Comparison of ENCODE assay signal across 1 cellular context in the genomic region with DNA sequence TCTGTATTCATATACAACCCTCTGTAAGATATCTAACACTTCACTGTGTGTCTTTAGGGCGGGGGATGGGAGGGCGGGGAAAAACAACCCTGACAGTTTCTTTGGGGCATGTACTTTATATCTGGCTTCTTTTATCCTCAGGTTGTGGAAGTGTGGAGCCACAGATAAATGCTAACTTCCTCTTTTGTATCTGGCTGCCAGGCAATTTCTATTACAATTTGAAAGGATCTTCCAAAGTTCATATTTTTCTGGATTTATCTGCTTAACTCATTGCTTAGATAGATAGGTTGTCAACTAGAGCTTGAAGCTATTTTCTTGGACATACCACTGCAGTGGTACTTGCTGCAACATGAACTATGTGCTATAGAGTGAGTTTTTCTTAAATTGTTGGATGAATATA.
TF ChIP-seq lines count a peak whose summit lies in the region.

No MANE protein-coding gene starts in this region.

TF ChIP-seq in K562, 482 proteins besides CTCF, POLR2A, EP300 and RAD21 (continued from another document and continues in another):
- no peak for TF ChIP-seq MYC (IDR thresholded peaks at IDR 0.05; ENCODE audit: low read depth, low read length)
- TF ChIP-seq MYC (CRISPR knock-in tag; IDR thresholded peaks at IDR 0.05; ENCODE audit: borderline replicate concordance, low read depth) = no peak
- peak; percentile 44 for TF ChIP-seq NFIC (IDR thresholded peaks at IDR 0.05)
- TF ChIP-seq MCM7 (IDR thresholded peaks at IDR 0.05) = no peak
- TF ChIP-seq, protein P1, sequence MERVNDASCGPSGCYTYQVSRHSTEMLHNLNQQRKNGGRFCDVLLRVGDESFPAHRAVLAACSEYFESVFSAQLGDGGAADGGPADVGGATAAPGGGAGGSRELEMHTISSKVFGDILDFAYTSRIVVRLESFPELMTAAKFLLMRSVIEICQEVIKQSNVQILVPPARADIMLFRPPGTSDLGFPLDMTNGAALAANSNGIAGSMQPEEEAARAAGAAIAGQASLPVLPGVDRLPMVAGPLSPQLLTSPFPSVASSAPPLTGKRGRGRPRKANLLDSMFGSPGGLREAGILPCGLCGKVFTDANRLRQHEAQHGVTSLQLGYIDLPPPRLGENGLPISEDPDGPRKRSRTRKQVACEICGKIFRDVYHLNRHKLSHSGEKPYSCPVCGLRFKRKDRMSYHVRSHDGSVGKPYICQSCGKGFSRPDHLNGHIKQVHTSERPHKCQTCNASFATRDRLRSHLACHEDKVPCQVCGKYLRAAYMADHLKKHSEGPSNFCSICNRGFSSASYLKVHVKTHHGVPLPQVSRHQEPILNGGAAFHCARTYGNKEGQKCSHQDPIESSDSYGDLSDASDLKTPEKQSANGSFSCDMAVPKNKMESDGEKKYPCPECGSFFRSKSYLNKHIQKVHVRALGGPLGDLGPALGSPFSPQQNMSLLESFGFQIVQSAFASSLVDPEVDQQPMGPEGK (CRISPR knock-in tag; IDR thresholded peaks at IDR 0.05; ENCODE audit: borderline replicate concordance) = no peak
- TF ChIP-seq PHF20 (IDR thresholded peaks at IDR 0.05; ENCODE audit: partially characterized antibody) = no peak
- no peak for TF ChIP-seq TFAM (CRISPR knock-in tag; conservative IDR thresholded peaks at IDR 0.05)
- no peak for TF ChIP-seq EGR1 (conservative IDR thresholded peaks at IDR 0.05)
- no peak for TF ChIP-seq CXXC5 (CRISPR knock-in tag; IDR thresholded peaks at IDR 0.05)
- no peak for TF ChIP-seq ZNF57 (CRISPR knock-in tag; IDR thresholded peaks at IDR 0.05)
- TF ChIP-seq, protein P2, sequence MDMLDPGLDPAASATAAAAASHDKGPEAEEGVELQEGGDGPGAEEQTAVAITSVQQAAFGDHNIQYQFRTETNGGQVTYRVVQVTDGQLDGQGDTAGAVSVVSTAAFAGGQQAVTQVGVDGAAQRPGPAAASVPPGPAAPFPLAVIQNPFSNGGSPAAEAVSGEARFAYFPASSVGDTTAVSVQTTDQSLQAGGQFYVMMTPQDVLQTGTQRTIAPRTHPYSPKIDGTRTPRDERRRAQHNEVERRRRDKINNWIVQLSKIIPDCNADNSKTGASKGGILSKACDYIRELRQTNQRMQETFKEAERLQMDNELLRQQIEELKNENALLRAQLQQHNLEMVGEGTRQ (CRISPR knock-in tag; IDR thresholded peaks at IDR 0.05) = no peak
- no peak for TF ChIP-seq NFE2 (IDR thresholded peaks at IDR 0.05; ENCODE audit: low read depth)
- no peak for TF ChIP-seq TSC22D4 (tag; IDR thresholded peaks at IDR 0.05)
- TF ChIP-seq ZNF592 (IDR thresholded peaks at IDR 0.05) = no peak
- TF ChIP-seq PBX2 (CRISPR knock-in tag; IDR thresholded peaks at IDR 0.05; ENCODE audit: low read depth) = no peak
- peak; percentile 64 for TF ChIP-seq PBX2 (tag; conservative IDR thresholded peaks at IDR 0.05; ENCODE audit: low read depth)
- no peak for TF ChIP-seq MITF (IDR thresholded peaks at IDR 0.05)
- TF ChIP-seq MTA2 (IDR thresholded peaks at IDR 0.05; ENCODE audit: low read depth) = peak; percentile 53
- no peak for TF ChIP-seq CEBPZ (IDR thresholded peaks at IDR 0.05; ENCODE audit: borderline replicate concordance, low read depth, low read length)
- TF ChIP-seq NONO (IDR thresholded peaks at IDR 0.05; ENCODE audit: low read depth in 2 of 2, low read length in 1 of 2) = no peak
- TF ChIP-seq ZNF584 (CRISPR knock-in tag; IDR thresholded peaks at IDR 0.05; ENCODE audit: low read depth) = no peak
- TF ChIP-seq DNMT1 (IDR thresholded peaks at IDR 0.05) = no peak
- TF ChIP-seq GTF2A2 (tag; IDR thresholded peaks at IDR 0.05) = no peak
- TF ChIP-seq HDAC8 (tag; IDR thresholded peaks at IDR 0.05) = no peak
- TF ChIP-seq STAG1 (CRISPR knock-in tag; IDR thresholded peaks at IDR 0.05; ENCODE audit: borderline replicate concordance) = no peak
- no peak for TF ChIP-seq ZKSCAN3 (CRISPR knock-in tag; IDR thresholded peaks at IDR 0.05)
- no peak for TF ChIP-seq IRF2 (CRISPR knock-in tag; IDR thresholded peaks at IDR 0.05)
- TF ChIP-seq CC2D1A (IDR thresholded peaks at IDR 0.05) = peak; percentile 48; the same call in 1 of the 2 replicates
- no peak for TF ChIP-seq MCM3 (IDR thresholded peaks at IDR 0.05)
- no peak for TF ChIP-seq ZFP1 (CRISPR knock-in tag; IDR thresholded peaks at IDR 0.05)
- no peak for TF ChIP-seq ZNF143 (CRISPR knock-in tag; IDR thresholded peaks at IDR 0.05)
- TF ChIP-seq SP1 (CRISPR knock-in tag; IDR thresholded peaks at IDR 0.05) = no peak
- TF ChIP-seq BCL6 (CRISPR knock-in tag; IDR thresholded peaks at IDR 0.05) = no peak
- TF ChIP-seq THRAP3 (IDR thresholded peaks at IDR 0.05; ENCODE audit: borderline replicate concordance) = no peak
- TF ChIP-seq, protein P3, sequence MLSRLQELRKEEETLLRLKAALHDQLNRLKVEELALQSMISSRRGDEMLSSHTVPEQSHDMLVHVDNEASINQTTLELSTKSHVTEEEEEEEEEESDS (CRISPR knock-in tag; IDR thresholded peaks at IDR 0.05) = no peak
- peak; percentile 37; the same call in 1 of the 2 replicates for TF ChIP-seq POLR2AphosphoS5 (IDR thresholded peaks at IDR 0.05; ENCODE audit: control insufficient read depth, insufficient read depth, low read depth, low read length)
- no peak for TF ChIP-seq MEF2A (IDR thresholded peaks at IDR 0.05; ENCODE audit: control insufficient read depth, low read depth, low read length)
- no peak for TF ChIP-seq SMAD2 (IDR thresholded peaks at IDR 0.05; ENCODE audit: low read depth, low read length)
- no peak for TF ChIP-seq ZNF511 (CRISPR knock-in tag; IDR thresholded peaks at IDR 0.05)
- no peak for TF ChIP-seq PRPF4 (IDR thresholded peaks at IDR 0.05; ENCODE audit: insufficient read depth, low read depth, low read length, poor library complexity, severe bottlenecking)
- TF ChIP-seq, protein P4, sequence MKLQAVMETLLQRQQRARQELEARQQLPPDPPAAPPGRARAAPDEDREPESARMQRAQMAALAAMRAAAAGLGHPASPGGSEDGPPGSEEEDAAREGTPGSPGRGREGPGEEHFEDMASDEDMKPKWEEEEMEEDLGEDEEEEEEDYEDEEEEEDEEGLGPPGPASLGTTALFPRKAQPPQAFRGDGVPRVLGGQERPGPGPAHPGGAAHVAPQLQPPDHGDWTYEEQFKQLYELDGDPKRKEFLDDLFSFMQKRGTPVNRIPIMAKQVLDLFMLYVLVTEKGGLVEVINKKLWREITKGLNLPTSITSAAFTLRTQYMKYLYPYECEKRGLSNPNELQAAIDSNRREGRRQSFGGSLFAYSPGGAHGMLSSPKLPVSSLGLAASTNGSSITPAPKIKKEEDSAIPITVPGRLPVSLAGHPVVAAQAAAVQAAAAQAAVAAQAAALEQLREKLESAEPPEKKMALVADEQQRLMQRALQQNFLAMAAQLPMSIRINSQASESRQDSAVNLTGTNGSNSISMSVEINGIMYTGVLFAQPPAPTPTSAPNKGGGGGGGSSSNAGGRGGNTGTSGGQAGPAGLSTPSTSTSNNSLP (IDR thresholded peaks at IDR 0.05; ENCODE audit: borderline replicate concordance, low read depth, low read length) = no peak
- TF ChIP-seq ZC3H11A (IDR thresholded peaks at IDR 0.05; ENCODE audit: low read depth, low read length) = no peak
- no peak for TF ChIP-seq ZBTB8A (IDR thresholded peaks at IDR 0.05; ENCODE audit: partially characterized antibody)
- TF ChIP-seq E2F3 (CRISPR knock-in tag; IDR thresholded peaks at IDR 0.05) = no peak
- no peak for TF ChIP-seq ZNF639 (CRISPR knock-in tag; conservative IDR thresholded peaks at IDR 0.05 in 1 of 2, IDR thresholded peaks at IDR 0.05 in 1 of 2)
- no peak for TF ChIP-seq FOXA3 (CRISPR knock-in tag; conservative IDR thresholded peaks at IDR 0.05 in 1 of 2, IDR thresholded peaks at IDR 0.05 in 1 of 2)
- no peak for TF ChIP-seq ETS2 (tag; IDR thresholded peaks at IDR 0.05; ENCODE audit: borderline replicate concordance, poor library complexity, severe bottlenecking)
- TF ChIP-seq PURB (CRISPR knock-in tag; IDR thresholded peaks at IDR 0.05; ENCODE audit: low read depth) = no peak
